ENCODE assay signal across 1 cellular context in the genomic region with DNA sequence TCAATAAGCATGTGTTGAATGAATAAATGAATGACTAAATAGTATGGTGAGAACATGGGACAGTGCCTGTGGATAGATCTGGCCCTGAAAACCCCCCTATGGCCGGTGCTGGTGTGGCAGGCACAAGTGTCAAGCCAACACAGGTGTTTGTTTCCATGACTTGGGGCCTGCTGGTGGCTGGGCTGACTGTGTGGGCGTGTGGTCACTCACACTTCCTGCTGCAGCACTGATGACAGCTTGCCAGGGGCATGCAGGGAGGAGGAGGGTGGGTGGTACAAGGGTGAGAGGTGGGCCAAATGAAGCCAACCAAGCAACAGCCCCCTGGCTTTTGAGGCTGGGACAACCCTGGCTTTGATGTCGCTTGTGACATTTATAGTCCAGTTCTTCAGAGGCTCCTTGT.
TF ChIP-seq lines count a peak whose summit lies in the region.

No MANE protein-coding gene starts in this region.

TF ChIP-seq in GM23338, 12 proteins besides CTCF, POLR2A, EP300 and RAD21:
- TF ChIP-seq EZH2 (IDR thresholded peaks at IDR 0.05; ENCODE audit: low read depth, unreplicated experiment) (no peak), ZNF114 (CRISPR knock-in tag; IDR thresholded peaks at IDR 0.05) (no peak), STAT1 (IDR thresholded peaks at IDR 0.05; ENCODE audit: unreplicated experiment) (no peak), CREB1 (CRISPR knock-in tag; IDR thresholded peaks at IDR 0.05; ENCODE audit: low read depth) (no peak), JUNB (IDR thresholded peaks at IDR 0.05; ENCODE audit: unreplicated experiment) (no peak), POLR2AphosphoS5 (IDR thresholded peaks at IDR 0.05; ENCODE audit: low read depth) (no peak), ZNF331 (CRISPR knock-in tag; IDR thresholded peaks at IDR 0.05; ENCODE audit: low read depth) (no peak), EZH2phosphoT487 (IDR thresholded peaks at IDR 0.05; ENCODE audit: unreplicated experiment) (no peak)
